ENCODE assay signal across 25 cellular contexts in genomic region chr6:43217351-43217750, GRCh38. TPM values are rescaled to one million over a fixed set of nuclear protein-coding genes. Genes with fewer than 3 reads are reported as not detected.
A peak's percentile ranks its signal among the peaks of the same experiment; 100 is the strongest.
DNase-seq lines count a peak whose midpoint lies in the region; ATAC-seq, FAIRE-seq and TF ChIP-seq lines count a peak whose summit lies in the region.
"Had no signal": no experiment of that assay in that cellular context is flagged by ENCODE, and none has a peak within 500 bp of the region (broad histone marks: within the 10 kb centered on the region; RNA-seq: fewer than 3 reads in every experiment).

No MANE protein-coding gene starts in this region.

- DNase-seq in activated naive CD8-positive, alpha-beta T cell treated with anti-CD3 and anti-CD28 coated beads, Interleukin-2, amount 10 ng/mL, durations not matched to agents 7 days and 5 days = peak; percentile 5
- no peak for DNase-seq in activated naive CD8-positive, alpha-beta T cell treated with anti-CD3 and anti-CD28 coated beads for 36 hours
- DNase-seq in NCI-H1092 treated with DMSO at 0.1 percent for 48 hours (lab: John Stamatoyannopoulos, UW) (peak; percentile 86), T-helper 17 cell (no peak), osteoblast (ENCODE audit: insufficient read length, low spot score, missing footprints) (peak; percentile 37), kidney (no peak)
- no peak for DNase-seq in activated CD8-positive, alpha-beta memory T cell treated with anti-CD3 and anti-CD28 coated beads, Interleukin-2, amount 10 ng/mL, durations not matched to agents 7 days and 5 days
- DNase-seq: CD8-positive, alpha-beta memory T cell; DMS53; H9; IMR-90; Karpas-422; NCI-H2107; NCI-H526 treated with DMSO at 0.1 percent for 48 hours; NK-92 treated with Interleukin-12 subunit alpha and Interleukin-12 subunit beta, amount 100 ng/mL, for 24 hours; SHP77; SK-N-SH had no signal

- FAIRE-seq in kidney (lab: Jason Lieb, UNC) = no peak
- FAIRE-seq: GM12892, GM18507, HTR-8/SVneo, RCC 7860 had no signal

- H3K36me3 Mint-ChIP-seq in activated naive CD8-positive, alpha-beta T cell treated with anti-CD3 and anti-CD28 coated beads, Interleukin-2, amount 10 ng/mL, durations not matched to agents 7 days and 5 days = peaks cover 18% of the 10 kb centered on the region
- H3K36me3 Mint-ChIP-seq in activated naive CD8-positive, alpha-beta T cell treated with anti-CD3 and anti-CD28 coated beads for 36 hours = peaks cover 10% of the 10 kb centered on the region
- H3K36me3 Mint-ChIP-seq in T-helper 17 cell (ENCODE audit: low read depth) = peaks cover 10% of the 10 kb centered on the region
- peaks cover 9% of the 10 kb centered on the region for H3K36me3 Mint-ChIP-seq in activated CD8-positive, alpha-beta memory T cell treated with anti-CD3 and anti-CD28 coated beads, Interleukin-2, amount 10 ng/mL, durations not matched to agents 7 days and 5 days

- H3K36me3 ChIP-seq in osteoblast (ENCODE audit: insufficient read depth, low read length) = peaks cover 35% of the 10 kb centered on the region
- H3K36me3 ChIP-seq in kidney (ENCODE audit: control insufficient read depth in 1 of 2, insufficient read depth in 2 of 2, low read length in 2 of 2) = peaks cover 3 to 26% of the 10 kb centered on the region in 2 donors

- H3K9me3 Mint-ChIP-seq in activated naive CD8-positive, alpha-beta T cell treated with anti-CD3 and anti-CD28 coated beads, Interleukin-2, amount 10 ng/mL, durations not matched to agents 7 days and 5 days = no peaks in the 10 kb centered on the region
- no peaks in the 10 kb centered on the region for H3K9me3 Mint-ChIP-seq in activated naive CD8-positive, alpha-beta T cell treated with anti-CD3 and anti-CD28 coated beads for 36 hours
- H3K9me3 Mint-ChIP-seq in activated CD8-positive, alpha-beta memory T cell treated with anti-CD3 and anti-CD28 coated beads, Interleukin-2, amount 10 ng/mL, durations not matched to agents 7 days and 5 days (ENCODE audit: low read depth) = no peaks in the 10 kb centered on the region
- H3K9me3 Mint-ChIP-seq: CD8-positive, alpha-beta memory T cell; H9 had no signal

- H3K27ac Mint-ChIP-seq in activated naive CD8-positive, alpha-beta T cell treated with anti-CD3 and anti-CD28 coated beads, Interleukin-2, amount 10 ng/mL, durations not matched to agents 7 days and 5 days = no peak overlapping the region
- no peak overlapping the region for H3K27ac Mint-ChIP-seq in activated naive CD8-positive, alpha-beta T cell treated with anti-CD3 and anti-CD28 coated beads for 36 hours
- H3K27ac Mint-ChIP-seq in T-helper 17 cell = peak overlapping the region; percentile 47
- no peak overlapping the region for H3K27ac Mint-ChIP-seq in activated CD8-positive, alpha-beta memory T cell treated with anti-CD3 and anti-CD28 coated beads, Interleukin-2, amount 10 ng/mL, durations not matched to agents 7 days and 5 days
- H3K27ac Mint-ChIP-seq: H9 had no signal

- no peak overlapping the region for H3K9ac ChIP-seq in kidney (ENCODE audit: low read length in 2 of 2)
- H3K9ac ChIP-seq: BLaER1, SK-N-SH had no signal

- H2AFZ ChIP-seq in osteoblast (ENCODE audit: low read length) = no peak overlapping the region

- intact Hi-C loops in kidney (cut with DNase I) = no loop called here

- H4K20me1 ChIP-seq in osteoblast (ENCODE audit: insufficient read depth, low read length) = no peaks in the 10 kb centered on the region
- H4K20me1 ChIP-seq: BLaER1 had no signal

- no peaks in the 10 kb centered on the region for H3K9me3 ChIP-seq in T-helper 17 cell (ENCODE audit: control insufficient read depth, low read length, poor library complexity, severe bottlenecking)
- no peaks in the 10 kb centered on the region for H3K9me3 ChIP-seq in osteoblast (ENCODE audit: low read depth, low read length)
- H3K9me3 ChIP-seq in kidney (ENCODE audit: control insufficient read depth in 1 of 2, low read length in 2 of 2) = no peaks in the 10 kb centered on the region
- H3K9me3 ChIP-seq: BLaER1, SK-N-SH had no signal

- POLR2A ChIA-PET in activated naive CD8-positive, alpha-beta T cell treated with anti-CD3 and anti-CD28 coated beads, Interleukin-2, amount 10 ng/mL, durations not matched to agents 7 days and 5 days (lab: Charles Lee) = no interaction called here

- H3K79me2 ChIP-seq in osteoblast (ENCODE audit: insufficient read depth, low read length) = no peaks in the 10 kb centered on the region

- H3K4me3 ChIP-seq in osteoblast (ENCODE audit: insufficient read depth, low read length) (no peak overlapping the region), kidney (ENCODE audit: low read length in 2 of 2) (no peak overlapping the region)
- H3K4me3 ChIP-seq: BLaER1 had no signal

- no peaks in the 10 kb centered on the region for H3K27me3 Mint-ChIP-seq in activated naive CD8-positive, alpha-beta T cell treated with anti-CD3 and anti-CD28 coated beads, Interleukin-2, amount 10 ng/mL, durations not matched to agents 7 days and 5 days
- H3K27me3 Mint-ChIP-seq in activated naive CD8-positive, alpha-beta T cell treated with anti-CD3 and anti-CD28 coated beads for 36 hours = no peaks in the 10 kb centered on the region
- H3K27me3 Mint-ChIP-seq in T-helper 17 cell = no peaks in the 10 kb centered on the region
- H3K27me3 Mint-ChIP-seq in activated CD8-positive, alpha-beta memory T cell treated with anti-CD3 and anti-CD28 coated beads, Interleukin-2, amount 10 ng/mL, durations not matched to agents 7 days and 5 days = no peaks in the 10 kb centered on the region
- H3K27me3 Mint-ChIP-seq: CD8-positive, alpha-beta memory T cell had no signal

- H3K4me1 Mint-ChIP-seq in activated naive CD8-positive, alpha-beta T cell treated with anti-CD3 and anti-CD28 coated beads, Interleukin-2, amount 10 ng/mL, durations not matched to agents 7 days and 5 days = peaks cover 2% of the 10 kb centered on the region
- H3K4me1 Mint-ChIP-seq in activated naive CD8-positive, alpha-beta T cell treated with anti-CD3 and anti-CD28 coated beads for 36 hours = peaks cover 9% of the 10 kb centered on the region
- H3K4me1 Mint-ChIP-seq in T-helper 17 cell = peaks cover 15% of the 10 kb centered on the region
- peaks cover 3% of the 10 kb centered on the region for H3K4me1 Mint-ChIP-seq in activated CD8-positive, alpha-beta memory T cell treated with anti-CD3 and anti-CD28 coated beads, Interleukin-2, amount 10 ng/mL, durations not matched to agents 7 days and 5 days

- H3K4me2 ChIP-seq in osteoblast (ENCODE audit: insufficient read depth, low read length) = no peak overlapping the region
- H3K4me2 ChIP-seq: BLaER1, SK-N-SH had no signal

- ATAC-seq in activated naive CD8-positive, alpha-beta T cell treated with anti-CD3 and anti-CD28 coated beads, Interleukin-2, amount 10 ng/mL, durations not matched to agents 7 days and 5 days (ENCODE audit: low read depth) = no peak
- no peak for ATAC-seq in T-helper 17 cell
- ATAC-seq in GM19397 (IDR thresholded peaks at IDR 0.05; ENCODE audit: unreplicated experiment) = no peak
- no peak for ATAC-seq in activated CD8-positive, alpha-beta memory T cell treated with anti-CD3 and anti-CD28 coated beads, Interleukin-2, amount 10 ng/mL, durations not matched to agents 7 days and 5 days

- TF ChIP-seq CTCF in osteoblast (IDR thresholded peaks at IDR 0.05; ENCODE audit: extremely low read depth, low read depth, low read length) (no peak), kidney (IDR thresholded peaks at IDR 0.05; ENCODE audit: borderline replicate concordance, extremely low read depth, insufficient read depth) (no peak)

- no peaks in the 10 kb centered on the region for H3K4me1 ChIP-seq in osteoblast (ENCODE audit: insufficient read depth, low read length)
- no peaks in the 10 kb centered on the region for H3K4me1 ChIP-seq in kidney (ENCODE audit: control insufficient read depth in 1 of 2, insufficient read depth in 1 of 2, low read depth in 1 of 2, low read length in 2 of 2)
- H3K4me1 ChIP-seq: BLaER1 had no signal

- CTCF ChIA-PET in activated CD8-positive, alpha-beta memory T cell treated with anti-CD3 and anti-CD28 coated beads, Interleukin-2, amount 10 ng/mL, durations not matched to agents 7 days and 5 days (lab: Charles Lee) = interaction anchor here (1.9 kb wide), 1 partner anchor 12 kb away, joined by 12 read pairs; the partner anchor contains the start of gene DNPH1

- H3K27me3 ChIP-seq in osteoblast (ENCODE audit: insufficient read depth, low read length) = no peaks in the 10 kb centered on the region
- H3K27me3 ChIP-seq: BLaER1 had no signal

- no peak overlapping the region for H3K4me3 Mint-ChIP-seq in activated naive CD8-positive, alpha-beta T cell treated with anti-CD3 and anti-CD28 coated beads, Interleukin-2, amount 10 ng/mL, durations not matched to agents 7 days and 5 days
- H3K4me3 Mint-ChIP-seq in activated naive CD8-positive, alpha-beta T cell treated with anti-CD3 and anti-CD28 coated beads for 36 hours = no peak overlapping the region
- no peak overlapping the region for H3K4me3 Mint-ChIP-seq in T-helper 17 cell
- H3K4me3 Mint-ChIP-seq in activated CD8-positive, alpha-beta memory T cell treated with anti-CD3 and anti-CD28 coated beads, Interleukin-2, amount 10 ng/mL, durations not matched to agents 7 days and 5 days = no peak overlapping the region
- H3K4me3 Mint-ChIP-seq: H9 had no signal

- H3K27ac ChIP-seq in osteoblast (ENCODE audit: low read depth, low read length) (no peak overlapping the region), kidney (ENCODE audit: low read depth in 2 of 2, low read length in 2 of 2) (no peak overlapping the region)
- H3K27ac ChIP-seq: BLaER1 had no signal

RNA-seq across cellular contexts. Expression of gene DNPH1, which starts 11.9 kb away (rescaled TPM):
- 10 to 100 TPM; 42.2 to 43.7 TPM for total RNA-seq in activated naive CD8-positive, alpha-beta T cell treated with anti-CD3 and anti-CD28 coated beads, Interleukin-2, amount 10 ng/mL, durations not matched to agents 7 days and 5 days
- total RNA-seq in activated naive CD8-positive, alpha-beta T cell treated with anti-CD3 and anti-CD28 coated beads for 36 hours = 10 to 100 TPM; 55.8 to 56.1 TPM
- total RNA-seq in T-helper 17 cell (10 to 100 TPM; 32.3 to 35.0 TPM), osteoblast (32.9 and 33.3 TPM in 2 replicates), kidney (74.3 TPM)
- total RNA-seq in activated CD8-positive, alpha-beta memory T cell treated with anti-CD3 and anti-CD28 coated beads, Interleukin-2, amount 10 ng/mL, durations not matched to agents 7 days and 5 days = 10 to 100 TPM; 54.0 to 60.0 TPM
- 373 TPM for polyA plus RNA-seq in kidney (ENCODE audit: insufficient read depth, low read depth, low replicate concordance)

RNA-seq across cellular contexts. Expression of gene TTBK1, which starts 25.9 kb away (rescaled TPM):
- not detected for total RNA-seq in activated naive CD8-positive, alpha-beta T cell treated with anti-CD3 and anti-CD28 coated beads, Interleukin-2, amount 10 ng/mL, durations not matched to agents 7 days and 5 days
- under 1 TPM; 0.12 to 0.14 TPM for total RNA-seq in activated naive CD8-positive, alpha-beta T cell treated with anti-CD3 and anti-CD28 coated beads for 36 hours
- total RNA-seq in T-helper 17 cell = under 1 TPM; 0.05 to 0.16 TPM
- total RNA-seq in osteoblast = under 0.01 TPM in 1 of 2 replicates, not detected in the other
- under 1 TPM; 0.20 to 0.80 TPM for total RNA-seq in activated CD8-positive, alpha-beta memory T cell treated with anti-CD3 and anti-CD28 coated beads, Interleukin-2, amount 10 ng/mL, durations not matched to agents 7 days and 5 days
- 0.31 TPM for total RNA-seq in kidney
- 0.26 TPM for polyA plus RNA-seq in kidney (ENCODE audit: insufficient read depth, low read depth, low replicate concordance)
- total RNA-seq: A673, IMR-90, MCF 10A had no signal
- polyA plus RNA-seq: CD8-positive, alpha-beta memory T cell had no signal

RNA-seq across cellular contexts. Expression of gene CUL9, which starts 35.4 kb away (rescaled TPM):
- total RNA-seq in activated naive CD8-positive, alpha-beta T cell treated with anti-CD3 and anti-CD28 coated beads, Interleukin-2, amount 10 ng/mL, durations not matched to agents 7 days and 5 days = 10 to 100 TPM; 75.1 to 80.8 TPM
- 10 to 100 TPM; 31.3 to 31.5 TPM for total RNA-seq in activated naive CD8-positive, alpha-beta T cell treated with anti-CD3 and anti-CD28 coated beads for 36 hours
- total RNA-seq in T-helper 17 cell = 10 to 100 TPM; 73.9 to 78.0 TPM
- 34.4 and 34.5 TPM in 2 replicates for total RNA-seq in osteoblast
- 10 to 100 TPM; 49.9 to 71.3 TPM for total RNA-seq in activated CD8-positive, alpha-beta memory T cell treated with anti-CD3 and anti-CD28 coated beads, Interleukin-2, amount 10 ng/mL, durations not matched to agents 7 days and 5 days
- 47.3 TPM for total RNA-seq in kidney
- polyA plus RNA-seq in kidney (ENCODE audit: insufficient read depth, low read depth, low replicate concordance) = 34.7 TPM

RNA-seq across cellular contexts. Expression of gene SRF, which starts 46.3 kb away (rescaled TPM):
- 10 to 100 TPM; 34.4 to 36.0 TPM for total RNA-seq in activated naive CD8-positive, alpha-beta T cell treated with anti-CD3 and anti-CD28 coated beads, Interleukin-2, amount 10 ng/mL, durations not matched to agents 7 days and 5 days
- total RNA-seq in activated naive CD8-positive, alpha-beta T cell treated with anti-CD3 and anti-CD28 coated beads for 36 hours = 10 to 100 TPM; 49.1 to 49.9 TPM
- total RNA-seq in T-helper 17 cell = 10 to 100 TPM; 26.3 to 27.9 TPM
- 17.7 and 20.6 TPM in 2 replicates for total RNA-seq in osteoblast
- 10 to 100 TPM; 45.0 to 53.2 TPM for total RNA-seq in activated CD8-positive, alpha-beta memory T cell treated with anti-CD3 and anti-CD28 coated beads, Interleukin-2, amount 10 ng/mL, durations not matched to agents 7 days and 5 days
- total RNA-seq in kidney = 30.6 TPM
- 13.8 TPM for polyA plus RNA-seq in kidney (ENCODE audit: insufficient read depth, low read depth, low replicate concordance)

Comparison
In these comparisons a context has a peak if more than half of its experiments do, and no peak if none do; other contexts are left out.
1. DNase-seq: peak in activated naive CD8-positive, alpha-beta T cell treated with anti-CD3 and anti-CD28 coated beads, Interleukin-2, amount 10 ng/mL, durations not matched to agents 7 days and 5 days (single experiment), NCI-H1092 treated with DMSO at 0.1 percent for 48 hours (single experiment) and osteoblast (single experiment); none in activated naive CD8-positive, alpha-beta T cell treated with anti-CD3 and anti-CD28 coated beads for 36 hours (single experiment), T-helper 17 cell (0 of 3), activated CD8-positive, alpha-beta memory T cell treated with anti-CD3 and anti-CD28 coated beads, Interleukin-2, amount 10 ng/mL, durations not matched to agents 7 days and 5 days (single experiment) and kidney (single experiment).